21 cellular contexts compared by ENCODE assay signal in genomic region chr18:58407263-58407648, GRCh38.
A peak's percentile ranks its signal among the peaks of the same experiment; 100 is the strongest.
DNase-seq lines count a peak whose midpoint lies in the region; ATAC-seq, FAIRE-seq and TF ChIP-seq lines count a peak whose summit lies in the region.
"Had no signal": no experiment of that assay in that cellular context is flagged by ENCODE, and none has a peak within 500 bp of the region (broad histone marks: within the 10 kb centered on the region; RNA-seq: fewer than 3 reads in every experiment).

No MANE protein-coding gene starts in this region.

- WGBS in A549 (ENCODE audit: missing lambda C conversion rate): 43% methylated on average over 7 of the region's 7 CpGs
- WGBS in body of pancreas, 2 donors: 46 to 49% methylated on average over 7 of the region's 7 CpGs
- 6% methylated on average over 7 of the region's 7 CpGs for WGBS in HepG2 (ENCODE audit: low lambda C conversion rate)
- 81% methylated on average over 7 of the region's 7 CpGs for WGBS in SK-N-SH (ENCODE audit: low lambda C conversion rate)

- CTCF ChIA-PET in A549 (lab: Yijun Ruan, JAX): interaction anchor here (0.9 to 2.2 kb wide), 2 partner anchors 15 to 20 kb away, joined by 4 to 5 read pairs; no protein-coding TSS in a partner anchor
- CTCF ChIA-PET in HepG2 (lab: Yijun Ruan, JAX; ENCODE audit: low intra/inter-chr PET ratio, low total read pairs): interaction anchor here (1.6 kb wide), 1 partner anchor 86 kb away, joined by 12 read pairs; no protein-coding TSS in a partner anchor
- CTCF ChIA-PET in SK-N-SH (lab: Yijun Ruan, JAX): interaction anchor here (1.0 to 1.4 kb wide), 4 partner anchors 8 to 525 kb away, joined by 3 to 4 read pairs (median 3); no protein-coding TSS in a partner anchor

- H3K9me2 ChIP-seq in SK-N-SH: no peaks in the 10 kb centered on the region

- no peaks in the 10 kb centered on the region for H4K20me1 ChIP-seq in HepG2 (ENCODE audit: insufficient read depth, low read length)
- H4K20me1 ChIP-seq in SK-N-SH (ENCODE audit: insufficient read depth): no peaks in the 10 kb centered on the region

- DNase-seq in A549 (ENCODE audit: low read depth in 1 of 2, low spot score in 1 of 2): peak in 1 of 2 experiments; percentile 59
- DNase-seq in COLO668 (lab: John Stamatoyannopoulos, UW; ENCODE audit: unreplicated experiment): peak; percentile 25
- DNase-seq in body of pancreas: peak in 1 of 4 donors; percentile 59
- DNase-seq in HepG2 (ENCODE audit: low spot score): peak; percentile 94
- no peak for DNase-seq in NCI-H446 treated with DMSO at 0.1 percent for 48 hours (lab: John Stamatoyannopoulos, UW)
- DNase-seq in NCI-H1105 (lab: John Stamatoyannopoulos, UW): no peak
- DNase-seq in SK-N-SH: no peak
- DNase-seq: ACHN; AML-193; CD4-positive, alpha-beta T cell; GDM1; NCI-H1092; NCI-H2081 treated with DMSO at 0.1 percent for 48 hours; NCI-H226; NCI-H774; SW 1271 had no signal

- H3K9me3 ChIP-seq in A549 (no peaks in the 10 kb centered on the region), body of pancreas (no peaks in the 10 kb centered on the region), HepG2 (ENCODE audit: low read length) (no peaks in the 10 kb centered on the region), SK-N-SH (no peaks in the 10 kb centered on the region)
- H3K9me3 ChIP-seq: SJSA1 had no signal

- POLR2A ChIA-PET in A549 (lab: Yijun Ruan, JAX) (no interaction called here), HepG2 (lab: Yijun Ruan, JAX) (interaction anchor here (0.6 to 9.1 kb wide), 31 partner anchors 8 to 402 kb away, joined by 3 to 181 read pairs (median 5); partner anchors contain the start of gene NEDD4L), SK-N-SH (lab: Yijun Ruan, JAX) (no interaction called here)

- H2AFZ ChIP-seq in HepG2 (ENCODE audit: low read length) (no peak overlapping the region), SK-N-SH (ENCODE audit: low read depth) (no peak overlapping the region)

- H3K27me3 ChIP-seq in body of pancreas (no peaks in the 10 kb centered on the region), HepG2 (ENCODE audit: control insufficient read depth in 1 of 2, insufficient read depth in 2 of 2, low read length in 2 of 2) (no peaks in the 10 kb centered on the region), SK-N-SH (ENCODE audit: insufficient read depth) (no peaks in the 10 kb centered on the region)
- H3K27me3 ChIP-seq: SJSA1 had no signal

- H3K36me3 ChIP-seq in body of pancreas (replicated peaks in 1 of 2; ENCODE audit: insufficient read depth in 1 of 2, low read depth in 2 of 2): no peaks in the 10 kb centered on the region
- no peaks in the 10 kb centered on the region for H3K36me3 ChIP-seq in HepG2 (replicated peaks in 1 of 2; ENCODE audit: control insufficient read depth in 1 of 2, insufficient read depth in 2 of 2, low read length in 2 of 2)
- no peaks in the 10 kb centered on the region for H3K36me3 ChIP-seq in SK-N-SH (replicated peaks in 1 of 2; ENCODE audit: control insufficient read depth in 1 of 2, insufficient read depth in 2 of 2, low read length in 1 of 2)
- H3K36me3 ChIP-seq: SJSA1 had no signal

- no peak for FAIRE-seq in A549 (lab: Jason Lieb, UNC)
- FAIRE-seq in HepG2 (lab: Jason Lieb, UNC): no peak
- FAIRE-seq: GM12891, GM18507 had no signal

- H3K4me3 ChIP-seq in A549 (no peak overlapping the region), body of pancreas (no peak overlapping the region), HepG2 (replicated peaks in 1 of 3; ENCODE audit: insufficient read depth in 1 of 3, low read depth in 2 of 3, low read length in 3 of 3) (no peak overlapping the region; a peak in 1 of 6 replicates), SK-N-SH (ENCODE audit: low read depth in 2 of 2, low read length in 1 of 2) (no peak overlapping the region)
- H3K4me3 ChIP-seq: SJSA1 had no signal

- TF ChIP-seq CTCF in A549 (IDR thresholded peaks at IDR 0.05) (no peak), body of pancreas (IDR thresholded peaks at IDR 0.05) (no peak), HepG2 (CRISPR knock-in tag; IDR thresholded peaks at IDR 0.05) (no peak), SK-N-SH (IDR thresholded peaks at IDR 0.05) (no peak)

- H3K9ac ChIP-seq in HepG2 (ENCODE audit: insufficient read depth, low read depth, low read length) (peak overlapping the region; percentile 67), SK-N-SH (no peak overlapping the region)

- peak overlapping the region; percentile 51 for H3K4me2 ChIP-seq in A549
- H3K4me2 ChIP-seq in HepG2 (ENCODE audit: low read depth, low read length): peak overlapping the region; percentile 52
- no peak overlapping the region for H3K4me2 ChIP-seq in SK-N-SH

- H3K27ac ChIP-seq in A549 (peak overlapping the region; percentile 41 to 67), body of pancreas (peak overlapping the region in 3 of 4 donors; percentile 58 to 74 (median 60)), HepG2 (ENCODE audit: extremely low read length, insufficient read depth, low read length) (peak overlapping the region; percentile 98), SK-N-SH (ENCODE audit: low read depth in 2 of 2, low read length in 1 of 2) (no peak overlapping the region)
- H3K27ac ChIP-seq: RWPE1, SJSA1 had no signal

- no peak for TF ChIP-seq RAD21 in A549 (conservative IDR thresholded peaks at IDR 0.05 in 1 of 2, IDR thresholded peaks at IDR 0.05 in 1 of 2)
- TF ChIP-seq RAD21 in HepG2 (CRISPR knock-in tag; IDR thresholded peaks at IDR 0.05): no peak
- no peak for TF ChIP-seq RAD21 in SK-N-SH (IDR thresholded peaks at IDR 0.05; ENCODE audit: low read length)

- no peaks in the 10 kb centered on the region for H3F3A ChIP-seq in SK-N-SH (replicated peaks; ENCODE audit: insufficient read depth)

- peaks cover 31% of the 10 kb centered on the region for H3K4me1 ChIP-seq in A549
- H3K4me1 ChIP-seq in body of pancreas: peaks cover 44% of the 10 kb centered on the region
- H3K4me1 ChIP-seq in HepG2 (ENCODE audit: insufficient read depth, low read length): peaks cover 99% of the 10 kb centered on the region
- peaks cover 0 to under 1% of the 10 kb centered on the region in 2 experiments; a peak in 1 of 4 replicates for H3K4me1 ChIP-seq in SK-N-SH (ENCODE audit: control insufficient read depth in 1 of 2, insufficient read depth in 2 of 2, low read depth in 1 of 2, low read length in 1 of 2)

- intact Hi-C loops in body of pancreas (cut with DNase I) (no loop called here), HepG2 (cut with micrococcal nuclease; ENCODE audit: unreplicated experiment) (loop anchor here (1.0 to 10.0 kb wide), 3 partner anchors 9 to 86 kb away; no protein-coding TSS in a partner anchor)

- no peak for TF ChIP-seq EP300 in A549 (IDR thresholded peaks at IDR 0.05)
- no peak; a peak in 1 of 4 replicates for TF ChIP-seq EP300 in HepG2 (IDR thresholded peaks at IDR 0.05; ENCODE audit: low read depth in 2 of 2, low read length in 2 of 2)
- no peak for TF ChIP-seq EP300 in HepG2 (CRISPR knock-in tag; IDR thresholded peaks at IDR 0.05; ENCODE audit: borderline replicate concordance)
- TF ChIP-seq EP300 in SK-N-SH (IDR thresholded peaks at IDR 0.05; ENCODE audit: borderline replicate concordance in 1 of 2, low read depth in 1 of 2, low read length in 1 of 2): no peak

- TF ChIP-seq POLR2A in A549 (IDR thresholded peaks at IDR 0.05; ENCODE audit: low read length) (no peak), body of pancreas (IDR thresholded peaks at IDR 0.05) (no peak), HepG2 (IDR thresholded peaks at IDR 0.05; ENCODE audit: insufficient read depth in 1 of 2, low read depth in 2 of 2, low read length in 2 of 2) (peak in 1 of 2 experiments; percentile 54; a peak in 2 of 4 replicates)

- in situ Hi-C loops in HepG2 (cut with HindIII; ENCODE audit: extremely low pct_ligation_motif_present, low pct_unique_long_range_greater_than_20kb): loop anchor here (5.0 kb wide), 2 partner anchors 85 to 355 kb away; no protein-coding TSS in a partner anchor

- H3K79me2 ChIP-seq in HepG2 (ENCODE audit: insufficient read depth, low read length) (peaks cover 13% of the 10 kb centered on the region), SK-N-SH (ENCODE audit: insufficient read depth) (no peaks in the 10 kb centered on the region)

- ATAC-seq in A549 (peak in 1 of 2 experiments; percentile 40; a peak in 3 of 6 replicates), body of pancreas (peak; percentile 77), HepG2 (peak; percentile 57), GM18868 (IDR thresholded peaks at IDR 0.05; ENCODE audit: unreplicated experiment) (no peak)

- BruUV-seq in HepG2 (replicated peaks; lab: Mats Ljungman, UMichigan): no TSS peak

TF ChIP-seq in A549, 52 proteins besides CTCF, POLR2A, EP300 and RAD21:
- TF ChIP-seq JUNB (IDR thresholded peaks at IDR 0.05) (no peak), RARB (CRISPR knock-in tag; IDR thresholded peaks at IDR 0.05) (no peak), ZFP36 (IDR thresholded peaks at IDR 0.05; ENCODE audit: borderline replicate concordance, partially characterized antibody) (no peak), ESRRA (IDR thresholded peaks at IDR 0.05; ENCODE audit: borderline replicate concordance, low read length) (no peak), MAFK (IDR thresholded peaks at IDR 0.05; ENCODE audit: partially characterized antibody) (no peak), CEBPB (IDR thresholded peaks at IDR 0.05) (0 out of 4 replicates have a peak, but pooled peaks of 1 of the 2 experiments have one; percentile 0)

TF ChIP-seq in HepG2, 621 proteins besides CTCF, POLR2A, EP300 and RAD21 (continues in another document):
- TF ChIP-seq, protein P1, sequence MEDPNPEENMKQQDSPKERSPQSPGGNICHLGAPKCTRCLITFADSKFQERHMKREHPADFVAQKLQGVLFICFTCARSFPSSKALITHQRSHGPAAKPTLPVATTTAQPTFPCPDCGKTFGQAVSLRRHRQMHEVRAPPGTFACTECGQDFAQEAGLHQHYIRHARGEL (CRISPR knock-in tag; IDR thresholded peaks at IDR 0.05): no peak
- 0 out of 2 replicates have a peak, but pooled peaks have one; percentile 18 for TF ChIP-seq PAF1 (CRISPR knock-in tag; IDR thresholded peaks at IDR 0.05)
- no peak for TF ChIP-seq KDM5B (CRISPR knock-in tag; IDR thresholded peaks at IDR 0.05; ENCODE audit: borderline replicate concordance)
- TF ChIP-seq ZFP62 (CRISPR knock-in tag; IDR thresholded peaks at IDR 0.05): no peak
- no peak; the same call in 1 of the 2 replicates for TF ChIP-seq KLF12 (CRISPR knock-in tag; IDR thresholded peaks at IDR 0.05; ENCODE audit: borderline replicate concordance)
- peak; percentile 94 for TF ChIP-seq CEBPB (IDR thresholded peaks at IDR 0.05; ENCODE audit: borderline replicate concordance, low read depth, low read length)

TF ChIP-seq in SK-N-SH, 30 proteins besides CTCF, POLR2A, EP300 and RAD21 (continues in another document):
- no peak for TF ChIP-seq RFX5 (IDR thresholded peaks at IDR 0.05; ENCODE audit: low read length)
- no peak for TF ChIP-seq SIN3A (IDR thresholded peaks at IDR 0.05; ENCODE audit: borderline replicate concordance, low read depth, low read length)
- no peak for TF ChIP-seq NFIC (IDR thresholded peaks at IDR 0.05; ENCODE audit: borderline replicate concordance)
- TF ChIP-seq TCF12 (IDR thresholded peaks at IDR 0.05): no peak

Comparison
In these comparisons a context has a peak if more than half of its experiments do, and no peak if none do; other contexts are left out.
1. DNase-seq: peak in COLO668 (single experiment) and HepG2 (single experiment); none in NCI-H446 treated with DMSO at 0.1 percent for 48 hours (single experiment), NCI-H1105 (single experiment) and SK-N-SH (single experiment).
2. H3K27ac ChIP-seq: peak in A549 (2 of 2), body of pancreas (3 of 4) and HepG2 (single experiment); none in SK-N-SH (0 of 2).
3. Of the 38 proteins assayed by ChIP-seq in both HepG2 and A549: peak only in HepG2: CHD4, FOSL2, HDAC2, HMGXB4, KDM1A and RNF2; only in A549: none; in both: none; in neither: 29; mixed calls (peak in some experiments, not most) for 3.